Comparison of ENCODE assay signal across 7 cellular contexts in genomic region chr10:31768935-31769334, GRCh38.
DNase-seq lines count a peak whose midpoint lies in the region; ATAC-seq, FAIRE-seq and TF ChIP-seq lines count a peak whose summit lies in the region.
"Not testable (repeated sequence)": the region's sequence is repeated elsewhere in the genome, so short reads cannot be mapped to it uniquely, and the experiment has no call there.

No MANE protein-coding gene starts in this region.

- not testable (repeated sequence) for H3K36me3 ChIP-seq in SJSA1; astrocyte (ENCODE audit: insufficient read depth, low read length); psoas muscle (ENCODE audit: insufficient read depth in 1 of 2, low read depth in 1 of 2)

- peak overlapping the region; percentile 91 for H3K27ac ChIP-seq in SJSA1
- peak overlapping the region; percentile 78 for H3K27ac ChIP-seq in astrocyte (ENCODE audit: low read depth, low read length)
- peak overlapping the region; percentile 16 for H3K27ac ChIP-seq in psoas muscle

- not testable (repeated sequence) for H3K27me3 Mint-ChIP-seq in astrocyte (ENCODE audit: low read depth, unreplicated experiment)

- peak overlapping the region; percentile 50 for H3K27ac Mint-ChIP-seq in astrocyte (ENCODE audit: unreplicated experiment)

- H3K4me1 ChIP-seq in SJSA1 (replicated peaks) (peaks cover 54% of the 10 kb centered on the region), astrocyte (ENCODE audit: insufficient read depth, low read length) (peaks cover 22% of the 10 kb centered on the region)
- not testable (repeated sequence) for H3K4me1 ChIP-seq in psoas muscle

- not testable (repeated sequence) for H2AFZ ChIP-seq in astrocyte (ENCODE audit: low read depth, low read length)

- H3K4me2 ChIP-seq in astrocyte (ENCODE audit: low read length), result peak overlapping the region; percentile 16

- DNase-seq in EL (peak; percentile 85), M059J (ENCODE audit: low read depth) (peak; percentile 55), SJSA1 (ENCODE audit: low read depth in 1 of 2, low spot score in 2 of 2) (peak in 1 of 2 experiments; percentile 96), astrocyte (ENCODE audit: low read depth) (peak; percentile 65), fibroblast of gingiva (ENCODE audit: low read depth) (peak; percentile 58), islet precursor cell (peak; percentile 64)
- not testable (repeated sequence) for DNase-seq in psoas muscle

- not testable (repeated sequence) for TF ChIP-seq CTCF in astrocyte (IDR thresholded peaks at IDR 0.05; ENCODE audit: insufficient read depth, low read depth, low read length); psoas muscle (IDR thresholded peaks at IDR 0.05)

- not testable (repeated sequence) for H3K9me3 Mint-ChIP-seq in astrocyte (ENCODE audit: unreplicated experiment)

- H3K27me3 ChIP-seq in SJSA1 (replicated peaks); astrocyte (ENCODE audit: insufficient read depth, low read length); psoas muscle (ENCODE audit: insufficient read depth in 3 of 3, low read length in 2 of 3): not testable (repeated sequence)

- intact Hi-C loops in psoas muscle (cut with DNase I), result not testable (repeated sequence)

- H3K9me3 ChIP-seq in SJSA1 (replicated peaks); astrocyte (ENCODE audit: insufficient read depth, low read depth, low read length); psoas muscle: not testable (repeated sequence)

- H3K4me3 ChIP-seq in SJSA1; astrocyte (ENCODE audit: insufficient read depth, low read depth, low read length); psoas muscle: not testable (repeated sequence)

- H3K9ac ChIP-seq in astrocyte (ENCODE audit: low read length), result peak overlapping the region; percentile 28

- not testable (repeated sequence) for ATAC-seq in psoas muscle

- H3K4me3 Mint-ChIP-seq in astrocyte (ENCODE audit: unreplicated experiment), result not testable (repeated sequence)

- H3K36me3 Mint-ChIP-seq in astrocyte (ENCODE audit: low read depth, unreplicated experiment), result not testable (repeated sequence)

- peaks cover 12% of the 10 kb centered on the region for H3K4me1 Mint-ChIP-seq in astrocyte (ENCODE audit: low read depth, unreplicated experiment)

- not testable (repeated sequence) for H3K79me2 ChIP-seq in astrocyte (ENCODE audit: insufficient read depth, low read length)

- WGBS in psoas muscle, 3 donors, result 78 to 89% (median 79%) methylated on average over 7 of the region's 7 CpGs

- not testable (repeated sequence) for H4K20me1 ChIP-seq in astrocyte (ENCODE audit: insufficient read depth, low read length)

- FAIRE-seq in astrocyte (lab: Jason Lieb, UNC), result not testable (repeated sequence)

Comparison
In these comparisons a context has a peak if more than half of its experiments do, and no peak if none do; other contexts are left out.
1. H3K27ac ChIP-seq: peak in every context shown above with its lines; median percentile 91 in SJSA1; 78 in astrocyte; 16 in psoas muscle.